ENCODE assay signal across 8 cellular contexts in genomic region chrX:79270401-79270800, GRCh38.
DNase-seq lines count a peak whose midpoint lies in the region; ATAC-seq and TF ChIP-seq lines count a peak whose summit lies in the region.

No MANE protein-coding gene starts in this region.

- H4K20me1 ChIP-seq in hepatocyte (ENCODE audit: insufficient read depth, poor library complexity, severe bottlenecking), result no peaks in the 10 kb centered on the region

- H3K36me3 ChIP-seq in hepatocyte (replicated peaks; ENCODE audit: insufficient read depth, low read depth), result no peaks in the 10 kb centered on the region
- no peaks in the 10 kb centered on the region for H3K36me3 ChIP-seq in MG63

- H3K9me3 ChIP-seq in hepatocyte (ENCODE audit: low read depth), result no peaks in the 10 kb centered on the region
- H3K9me3 ChIP-seq in MG63, result no peaks in the 10 kb centered on the region

- H3K4me2 ChIP-seq in hepatocyte, result no peak overlapping the region

- no peaks in the 10 kb centered on the region for H3K79me2 ChIP-seq in hepatocyte

- H3K4me1 ChIP-seq in hepatocyte (ENCODE audit: insufficient read depth), result no peaks in the 10 kb centered on the region

- 19% methylated on average over 4 of the region's 4 CpGs for WGBS in hepatocyte (ENCODE audit: low lambda C conversion rate, missing lambda C conversion rate)

- H2AFZ ChIP-seq in hepatocyte, result no peak overlapping the region

- H3K4me3 ChIP-seq in hepatocyte (no peak overlapping the region), MG63 (no peak overlapping the region)

- no peak overlapping the region for H3K27ac ChIP-seq in hepatocyte

- H3K27me3 ChIP-seq in hepatocyte (no peaks in the 10 kb centered on the region), MG63 (no peaks in the 10 kb centered on the region)

- ATAC-seq in GM21786 (IDR thresholded peaks at IDR 0.05; ENCODE audit: unreplicated experiment), result peak; percentile 97

- no peaks in the 10 kb centered on the region for H3K9me2 ChIP-seq in hepatocyte (replicated peaks; ENCODE audit: insufficient read depth)

- peak; percentile 79 for TF ChIP-seq CTCF in GM12873 (IDR thresholded peaks at IDR 0.05; ENCODE audit: insufficient read depth, low read depth, low read length, missing control alignments)
- peak; percentile 9 for TF ChIP-seq CTCF in hepatocyte (IDR thresholded peaks at IDR 0.05; ENCODE audit: poor library complexity)

- DNase-seq in M059J (ENCODE audit: low read depth) (peak; percentile 0), hepatocyte (ENCODE audit: low spot score) (no peak), LoVo (ENCODE audit: low spot score) (no peak), MG63 (no peak)
- DNase-seq in activated CD8-positive, alpha-beta memory T cell treated with anti-CD3 and anti-CD28 coated beads, Interleukin-2, amount 50 U/mL, for 4 hours, result peak; percentile 73
- DNase-seq in stimulated activated CD8-positive, alpha-beta memory T cell treated with anti-CD3 and anti-CD28 coated beads, Interleukin-2, amount 100 ng/mL, for 1 hour (ENCODE audit: low read depth in 2 of 2), result peak; percentile 31 to 38

Comparison
In these comparisons a context has a peak if more than half of its experiments do, and no peak if none do; other contexts are left out.
1. DNase-seq: peak in M059J (single experiment), activated CD8-positive, alpha-beta memory T cell treated with anti-CD3 and anti-CD28 coated beads, Interleukin-2, amount 50 U/mL, for 4 hours (single experiment) and stimulated activated CD8-positive, alpha-beta memory T cell treated with anti-CD3 and anti-CD28 coated beads, Interleukin-2, amount 100 ng/mL, for 1 hour (2 of 2); none in hepatocyte (single experiment), LoVo (single experiment) and MG63 (single experiment).